In the genomic region with DNA sequence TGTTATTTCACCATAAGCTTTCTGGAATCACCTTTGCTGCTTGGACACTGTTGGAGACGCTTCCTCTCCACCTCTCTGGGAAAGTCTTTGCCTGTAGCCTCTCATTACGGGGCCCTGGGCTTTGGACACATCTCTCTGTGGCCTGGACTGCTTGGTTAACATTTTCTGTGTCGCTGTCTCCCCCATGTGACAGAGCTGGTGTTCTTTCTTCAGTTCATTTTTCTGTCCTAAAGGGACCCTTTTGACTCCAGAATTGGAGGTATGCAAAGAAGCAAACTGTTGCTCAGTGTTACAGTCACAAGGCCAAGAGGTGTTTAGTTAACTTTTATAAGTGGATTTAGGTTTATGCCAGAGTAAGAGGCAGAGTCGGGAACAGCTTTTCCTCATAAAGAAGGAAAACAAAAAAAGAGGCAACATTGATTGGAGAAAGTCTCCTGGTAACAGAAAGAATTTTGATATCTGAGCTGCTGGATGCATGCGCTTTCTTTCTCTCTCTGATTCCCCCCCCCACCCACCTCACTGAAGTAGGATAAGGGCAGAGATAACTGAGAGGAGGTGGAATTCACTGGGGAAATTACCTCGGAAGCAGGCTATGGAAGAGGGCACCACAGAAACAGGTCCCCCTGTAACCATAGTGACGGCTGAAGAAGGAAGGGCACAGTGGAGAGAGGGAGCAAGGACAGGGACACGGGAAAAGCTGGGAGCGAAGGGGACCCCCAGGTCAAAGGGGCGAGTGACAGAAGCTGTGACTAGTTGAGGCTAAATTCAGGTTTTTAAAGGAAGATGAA, we compare ENCODE assay signal across 9 cellular contexts. TPM values are rescaled to one million over a fixed set of nuclear protein-coding genes. Genes with fewer than 3 reads are reported as not detected.
DNase-seq lines count a peak whose midpoint lies in the region; ATAC-seq and TF ChIP-seq lines count a peak whose summit lies in the region.
"Had no signal": no experiment of that assay in that cellular context is flagged by ENCODE, and none has a peak within 500 bp of the region (broad histone marks: within the 10 kb centered on the region; RNA-seq: fewer than 3 reads in every experiment).

No MANE protein-coding gene starts in this region.

- no peak overlapping the region for H3K27ac ChIP-seq in brain microvascular endothelial cell
- no peak overlapping the region for H3K27ac ChIP-seq in MM.1S (ENCODE audit: low read length)

- H3K36me3 Mint-ChIP-seq in nephron progenitor cell (ENCODE audit: low read depth), result no peaks in the 10 kb centered on the region
- H3K36me3 Mint-ChIP-seq: activated naive CD8-positive, alpha-beta T cell treated with anti-CD3 and anti-CD28 coated beads for 36 hours had no signal

- H3F3A ChIP-seq in Loucy (ENCODE audit: low read depth) (no peaks in the 10 kb centered on the region), MM.1S (ENCODE audit: insufficient read depth, low read length) (no peaks in the 10 kb centered on the region)

- H3K79me2 ChIP-seq in Loucy (ENCODE audit: insufficient read depth, low read length) (no peaks in the 10 kb centered on the region), MM.1S (ENCODE audit: low read length) (no peaks in the 10 kb centered on the region)

- no peaks in the 10 kb centered on the region for H3K36me3 ChIP-seq in Loucy (ENCODE audit: insufficient read depth, low read length)
- no peaks in the 10 kb centered on the region for H3K36me3 ChIP-seq in brain microvascular endothelial cell (replicated peaks)
- no peaks in the 10 kb centered on the region for H3K36me3 ChIP-seq in MM.1S (replicated peaks; ENCODE audit: insufficient read depth, low read length)

- H3K27ac Mint-ChIP-seq in nephron progenitor cell, result no peak overlapping the region
- H3K27ac Mint-ChIP-seq: activated naive CD8-positive, alpha-beta T cell treated with anti-CD3 and anti-CD28 coated beads for 36 hours had no signal

- H3K4me3 ChIP-seq in Loucy (ENCODE audit: low read length, poor library complexity, severe bottlenecking) (peak overlapping the region; percentile 15), brain microvascular endothelial cell (ENCODE audit: low read depth, low read length) (no peak overlapping the region), MM.1S (ENCODE audit: low read length) (no peak overlapping the region)

- peak overlapping the region; percentile 70 for H2AFZ ChIP-seq in Loucy (ENCODE audit: low read length)
- no peak overlapping the region for H2AFZ ChIP-seq in MM.1S (ENCODE audit: low read length)

- H3K9ac ChIP-seq in Loucy (ENCODE audit: low read depth, low read length, poor library complexity, severe bottlenecking) (no peak overlapping the region), MM.1S (ENCODE audit: low read length) (no peak overlapping the region)

- H3K4me1 ChIP-seq in Loucy (ENCODE audit: insufficient read depth, low read length, poor library complexity, severe bottlenecking) (peaks cover 3% of the 10 kb centered on the region), MM.1S (ENCODE audit: low read length) (no peaks in the 10 kb centered on the region)

- H3K27me3 ChIP-seq in Loucy (ENCODE audit: insufficient read depth, low read length, poor library complexity, severe bottlenecking) (no peaks in the 10 kb centered on the region), brain microvascular endothelial cell (replicated peaks) (no peaks in the 10 kb centered on the region), MM.1S (replicated peaks; ENCODE audit: insufficient read depth, low read length) (no peaks in the 10 kb centered on the region)

- in situ Hi-C loops in brain microvascular endothelial cell (cut with HindIII; ENCODE audit: low pct_ligation_motif_present, low sequenced_read_pairs), result no loop called here

- H3K27me3 Mint-ChIP-seq in nephron progenitor cell (ENCODE audit: low read depth, poor library complexity), result peaks cover 22% of the 10 kb centered on the region

- ATAC-seq in GM18519 (IDR thresholded peaks at IDR 0.05; ENCODE audit: low FRiP score, unreplicated experiment), result no peak

- H3K4me2 ChIP-seq in Loucy (ENCODE audit: low read depth, low read length, poor library complexity, severe bottlenecking) (peak overlapping the region; percentile 48), MM.1S (ENCODE audit: low read depth, low read length) (no peak overlapping the region)

- H3K4me3 Mint-ChIP-seq in nephron progenitor cell, result peak overlapping the region; percentile 56
- H3K4me3 Mint-ChIP-seq: activated naive CD8-positive, alpha-beta T cell treated with anti-CD3 and anti-CD28 coated beads for 36 hours had no signal

- H3K9me3 ChIP-seq in Loucy (ENCODE audit: insufficient read depth, low read depth, low read length), result no peaks in the 10 kb centered on the region
- no peaks in the 10 kb centered on the region for H3K9me3 ChIP-seq in MM.1S (replicated peaks; ENCODE audit: insufficient read depth, low read length)

- TF ChIP-seq CTCF in Loucy (conservative IDR thresholded peaks at IDR 0.05; ENCODE audit: low read length), result peak; percentile 28; the same call in 1 of the 2 replicates
- TF ChIP-seq CTCF in brain microvascular endothelial cell (IDR thresholded peaks at IDR 0.05; ENCODE audit: low read depth, low read length, missing control alignments), result peak; percentile 9
- TF ChIP-seq CTCF in nephron progenitor cell (IDR thresholded peaks at IDR 0.05), result peak; percentile 12
- no peak for TF ChIP-seq CTCF in MM.1S (IDR thresholded peaks at IDR 0.05; ENCODE audit: low read length)

- H4K20me1 ChIP-seq in Loucy (ENCODE audit: insufficient read depth, low read length, poor library complexity, severe bottlenecking) (no peaks in the 10 kb centered on the region), MM.1S (ENCODE audit: insufficient read depth, low read length) (no peaks in the 10 kb centered on the region)

- peak; percentile 26 for DNase-seq in DMS153 treated with DMSO at 0.1 percent for 48 hours (lab: John Stamatoyannopoulos, UW; ENCODE audit: unreplicated experiment)
- DNase-seq in brain microvascular endothelial cell, result peak; percentile 25
- peak; percentile 25 for DNase-seq in nephron progenitor cell
- DNase-seq in T-helper 1 cell, result no peak
- DNase-seq in MM.1S, result no peak
- DNase-seq in cerebellum (ENCODE audit: low spot score), result no peak

- H3K9me3 Mint-ChIP-seq in nephron progenitor cell, result peaks cover 7% of the 10 kb centered on the region
- H3K9me3 Mint-ChIP-seq: activated naive CD8-positive, alpha-beta T cell treated with anti-CD3 and anti-CD28 coated beads for 36 hours had no signal

- H3K9me2 ChIP-seq in Loucy (replicated peaks; ENCODE audit: low read depth, low read length) (no peaks in the 10 kb centered on the region), MM.1S (replicated peaks; ENCODE audit: insufficient read depth, low read length) (no peaks in the 10 kb centered on the region)

- peaks cover 19% of the 10 kb centered on the region for H3K4me1 Mint-ChIP-seq in nephron progenitor cell
- H3K4me1 Mint-ChIP-seq: activated naive CD8-positive, alpha-beta T cell treated with anti-CD3 and anti-CD28 coated beads for 36 hours had no signal

RNA-seq across cellular contexts. Expression of a gene that starts 57.8 kb away (rescaled TPM):
- total RNA-seq in cerebellum, result 9.6 TPM
- total RNA-seq: activated naive CD8-positive, alpha-beta T cell treated with anti-CD3 and anti-CD28 coated beads for 36 hours had no signal

Comparison
In these comparisons a context has a peak if more than half of its experiments do, and no peak if none do; other contexts are left out.
1. DNase-seq: peak in DMS153 treated with DMSO at 0.1 percent for 48 hours (single experiment), brain microvascular endothelial cell (single experiment) and nephron progenitor cell (single experiment); none in T-helper 1 cell (0 of 5), MM.1S (single experiment) and cerebellum (single experiment).